1 cellular context compared by ENCODE assay signal in genomic region chr14:68864301-68864810, GRCh38.
TF ChIP-seq lines count a peak whose summit lies in the region.

No MANE protein-coding gene starts in this region.

TF ChIP-seq in A549, 52 proteins besides CTCF, POLR2A, EP300 and RAD21 (continued from another document):
- TF ChIP-seq JUN (IDR thresholded peaks at IDR 0.05) = no peak
- no peak for TF ChIP-seq EHF (CRISPR knock-in tag; IDR thresholded peaks at IDR 0.05)
- TF ChIP-seq TP53 (CRISPR knock-in tag; IDR thresholded peaks at IDR 0.05) = no peak
- TF ChIP-seq MYC (IDR thresholded peaks at IDR 0.05; ENCODE audit: borderline replicate concordance, low read length) = no peak
- TF ChIP-seq E2F6 (IDR thresholded peaks at IDR 0.05; ENCODE audit: borderline replicate concordance, low read depth) = no peak
- no peak for TF ChIP-seq ZFP36 (IDR thresholded peaks at IDR 0.05; ENCODE audit: borderline replicate concordance, partially characterized antibody)
- no peak for TF ChIP-seq KDM5A (IDR thresholded peaks at IDR 0.05)
- TF ChIP-seq FOSB (CRISPR knock-in tag; IDR thresholded peaks at IDR 0.05) = no peak
- no peak for TF ChIP-seq ZC3H11A (IDR thresholded peaks at IDR 0.05)
- TF ChIP-seq CEBPB (IDR thresholded peaks at IDR 0.05) = no peak
